Comparison of ENCODE assay signal across 8 cellular contexts in genomic region chr17:78013683-78014467, GRCh38. TPM values are rescaled to one million over a fixed set of nuclear protein-coding genes. Genes with fewer than 3 reads are reported as not detected.
DNase-seq lines count a peak whose midpoint lies in the region; ATAC-seq and FAIRE-seq lines count a peak whose summit lies in the region.

No MANE protein-coding gene starts in this region.

- peak; percentile 75 for FAIRE-seq in TTC549 (lab: Jason Lieb, UNC)

- peak; percentile 92 for ATAC-seq in left lobe of liver
- ATAC-seq in GM18867 (IDR thresholded peaks at IDR 0.05; ENCODE audit: unreplicated experiment): no peak

- peak; percentile 15 to 31 for DNase-seq in activated CD8-positive, alpha-beta memory T cell treated with anti-CD3 and anti-CD28 coated beads for 4 hours (ENCODE audit: low read depth in 2 of 2)
- DNase-seq in activated CD8-positive, alpha-beta memory T cell treated with anti-CD3 and anti-CD28 coated beads for 24 hours: no peak
- peak; percentile 19 to 52 for DNase-seq in NCI-H1930 (lab: John Stamatoyannopoulos, UW)
- peak; percentile 74 for DNase-seq in cerebellum (ENCODE audit: low spot score)
- DNase-seq in left lobe of liver (ENCODE audit: low spot score): no peak
- peak; percentile 32 for DNase-seq in stimulated activated CD8-positive, alpha-beta memory T cell treated with anti-CD3 and anti-CD28 coated beads, Interleukin-12 subunit alpha, Interleukin-12 subunit beta, amount 100 ng/mL, for 1 hour (ENCODE audit: low read depth)

RNA-seq across cellular contexts. Expression of gene TNRC6C, which starts 55.4 kb away (rescaled TPM):
- total RNA-seq in cerebellum (40.3 TPM), left lobe of liver (11.0 TPM)

Comparison
In these comparisons a context has a peak if more than half of its experiments do, and no peak if none do; other contexts are left out.
1. DNase-seq: peak in activated CD8-positive, alpha-beta memory T cell treated with anti-CD3 and anti-CD28 coated beads for 4 hours (2 of 2), NCI-H1930 (2 of 2), cerebellum (single experiment) and stimulated activated CD8-positive, alpha-beta memory T cell treated with anti-CD3 and anti-CD28 coated beads, Interleukin-12 subunit alpha, Interleukin-12 subunit beta, amount 100 ng/mL, for 1 hour (single experiment); none in activated CD8-positive, alpha-beta memory T cell treated with anti-CD3 and anti-CD28 coated beads for 24 hours (single experiment) and left lobe of liver (single experiment).